Comparison of ENCODE assay signal across 8 cellular contexts in the genomic region with DNA sequence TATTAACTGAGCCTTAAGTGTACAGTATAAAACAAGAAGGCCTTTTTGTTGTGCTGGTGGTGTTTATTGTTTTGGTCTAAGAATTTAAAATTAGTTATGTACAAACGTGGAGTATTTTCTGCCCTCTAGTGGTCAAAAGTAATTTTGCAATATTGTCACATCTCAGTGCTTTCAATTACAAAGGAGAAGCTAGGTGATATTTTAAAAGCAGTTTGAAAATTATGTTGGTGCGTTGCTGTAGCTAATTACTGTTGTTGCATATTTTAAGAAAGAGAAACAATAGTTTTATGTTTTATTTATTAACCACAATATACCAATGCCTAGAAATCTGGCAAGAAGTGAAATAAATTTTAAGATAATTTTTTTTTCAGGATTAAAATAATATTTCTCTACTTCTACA. TPM values are rescaled to one million over a fixed set of nuclear protein-coding genes. Genes with fewer than 3 reads are reported as not detected.
DNase-seq lines count a peak whose midpoint lies in the region; ATAC-seq and TF ChIP-seq lines count a peak whose summit lies in the region.

No MANE protein-coding gene starts in this region.

- no peaks in the 10 kb centered on the region for H3K4me1 Mint-ChIP-seq in progenitor cell of endocrine pancreas (ENCODE audit: low read depth)

- no peak overlapping the region for H3K27ac Mint-ChIP-seq in progenitor cell of endocrine pancreas

- peaks cover 12% of the 10 kb centered on the region for H3K27me3 Mint-ChIP-seq in progenitor cell of endocrine pancreas

- H3K36me3 ChIP-seq in RWPE2 (ENCODE audit: low read depth): no peaks in the 10 kb centered on the region

- H3K9me3 ChIP-seq in RWPE2 (ENCODE audit: severe bottlenecking): no peaks in the 10 kb centered on the region

- H3K9me3 Mint-ChIP-seq in progenitor cell of endocrine pancreas (ENCODE audit: low read depth): no peaks in the 10 kb centered on the region

- TF ChIP-seq CTCF in RWPE2 (IDR thresholded peaks at IDR 0.05; ENCODE audit: poor library complexity, severe bottlenecking) (peak; percentile 94), fibroblast of mammary gland (conservative IDR thresholded peaks at IDR 0.05; ENCODE audit: control insufficient read depth, insufficient read depth, low read depth, low read length) (peak; percentile 74), progenitor cell of endocrine pancreas (IDR thresholded peaks at IDR 0.05; ENCODE audit: unreplicated experiment) (peak; percentile 92)

- ATAC-seq in RWPE2 (ENCODE audit: low read depth) (no peak), HG02973 (IDR thresholded peaks at IDR 0.05; ENCODE audit: unreplicated experiment) (no peak)

- H3K4me3 ChIP-seq in RWPE2 (ENCODE audit: severe bottlenecking) (no peak overlapping the region), fibroblast of mammary gland (ENCODE audit: control insufficient read depth, low read depth, low read length) (no peak overlapping the region)

- H3K27ac ChIP-seq in RWPE2 (ENCODE audit: poor library complexity, severe bottlenecking): no peak overlapping the region

- no peak overlapping the region for H3K4me3 Mint-ChIP-seq in progenitor cell of endocrine pancreas (ENCODE audit: low read depth)

- peaks cover 17% of the 10 kb centered on the region for H3K27me3 ChIP-seq in RWPE2 (ENCODE audit: insufficient read depth, poor library complexity, severe bottlenecking)

- intact Hi-C loops in posterior cingulate gyrus (cut with DNase I): no loop called here

- no peaks in the 10 kb centered on the region for H3K36me3 Mint-ChIP-seq in progenitor cell of endocrine pancreas (ENCODE audit: insufficient read depth)

- peak; percentile 6 for DNase-seq in GDM1 (lab: John Stamatoyannopoulos, UW)
- peak; percentile 72 for DNase-seq in LoVo (ENCODE audit: low spot score)
- no peak for DNase-seq in RWPE2 (ENCODE audit: low spot score)
- peak; percentile 58 for DNase-seq in fibroblast of mammary gland (ENCODE audit: low read depth)
- no peak for DNase-seq in progenitor cell of endocrine pancreas (ENCODE audit: low spot score, unreplicated experiment)
- DNase-seq in iPS-NIHi7 (ENCODE audit: extremely low spot score): no peak
- DNase-seq in posterior cingulate gyrus: no peak

- no peaks in the 10 kb centered on the region for H3K4me1 ChIP-seq in RWPE2 (ENCODE audit: insufficient read depth, poor library complexity, severe bottlenecking)

RNA-seq across cellular contexts. Expression of a gene that starts 11.4 kb away (rescaled TPM):
- total RNA-seq in progenitor cell of endocrine pancreas: not detected in 2 replicates

Comparison
In these comparisons a context has a peak if more than half of its experiments do, and no peak if none do; other contexts are left out.
1. DNase-seq: peak in GDM1 (single experiment), LoVo (single experiment) and fibroblast of mammary gland (single experiment); none in RWPE2 (single experiment), progenitor cell of endocrine pancreas (single experiment), iPS-NIHi7 (single experiment) and posterior cingulate gyrus (0 of 10).
2. Peak in every context shown above with its lines, with median percentiles within 50 percentile points of each other: CTCF ChIP-seq.